Comparison of ENCODE assay signal across 24 cellular contexts in the genomic region with DNA sequence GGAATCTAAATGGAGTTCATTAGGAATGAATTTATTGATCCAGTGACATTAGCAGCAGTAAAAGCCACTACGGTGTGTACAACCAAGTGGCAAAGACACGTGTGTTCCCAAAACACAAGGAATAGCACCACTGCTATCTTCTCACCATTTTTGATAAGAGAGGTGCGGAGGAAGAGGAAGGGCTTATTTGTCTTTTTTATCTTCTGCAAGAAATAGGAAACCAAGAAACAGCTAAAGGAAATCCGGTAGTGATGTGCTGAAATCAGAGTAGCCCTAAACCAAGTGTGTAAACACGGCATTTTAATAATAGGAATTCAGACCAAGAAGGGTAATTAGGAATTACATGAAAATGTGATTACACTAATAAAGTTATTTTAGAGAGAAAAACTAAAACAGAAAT. TPM values are rescaled to one million over a fixed set of nuclear protein-coding genes. Genes with fewer than 3 reads are reported as not detected.
DNase-seq lines count a peak whose midpoint lies in the region; ATAC-seq and TF ChIP-seq lines count a peak whose summit lies in the region.
"Had no signal": no experiment of that assay in that cellular context is flagged by ENCODE, and none has a peak within 500 bp of the region (broad histone marks: within the 10 kb centered on the region; RNA-seq: fewer than 3 reads in every experiment).

No MANE protein-coding gene starts in this region.

- no peaks in the 10 kb centered on the region for H4K20me1 ChIP-seq in BLaER1

- H3K4me3 Mint-ChIP-seq in CD8-positive, alpha-beta T cell, result peak overlapping the region; percentile 36
- peak overlapping the region; percentile 46 for H3K4me3 Mint-ChIP-seq in activated T-helper 17 cell treated with anti-CD3 and anti-CD28 coated beads, Interleukin-2, amount 50 U/mL, for 72 hours
- H3K4me3 Mint-ChIP-seq in memory B cell (peak overlapping the region; percentile 4), glutamatergic neuron (ENCODE audit: unreplicated experiment) (no peak overlapping the region)
- H3K4me3 Mint-ChIP-seq: IgD-negative memory B cell had no signal

- H3K4me1 ChIP-seq in BLaER1 (peaks cover 8% of the 10 kb centered on the region), psoas muscle (no peaks in the 10 kb centered on the region)
- peaks cover 16% of the 10 kb centered on the region for H3K4me1 ChIP-seq in CD8-positive, alpha-beta T cell (ENCODE audit: insufficient read depth, low read length)
- H3K4me1 ChIP-seq: body of pancreas, left lung, parathyroid adenoma, thyroid gland had no signal

- no peak for TF ChIP-seq CTCF in CD8-positive, alpha-beta T cell (IDR thresholded peaks at IDR 0.05)
- TF ChIP-seq CTCF in glutamatergic neuron (IDR thresholded peaks at IDR 0.05; ENCODE audit: partially characterized antibody, unreplicated experiment), result no peak
- no peak for TF ChIP-seq CTCF in psoas muscle (IDR thresholded peaks at IDR 0.05)

- peaks cover 2% of the 10 kb centered on the region for H3K9me3 Mint-ChIP-seq in CD8-positive, alpha-beta T cell
- no peaks in the 10 kb centered on the region for H3K9me3 Mint-ChIP-seq in activated T-helper 17 cell treated with anti-CD3 and anti-CD28 coated beads, Interleukin-2, amount 50 U/mL, for 72 hours
- no peaks in the 10 kb centered on the region for H3K9me3 Mint-ChIP-seq in memory B cell
- H3K9me3 Mint-ChIP-seq in glutamatergic neuron (ENCODE audit: unreplicated experiment), result no peaks in the 10 kb centered on the region

- intact Hi-C loops in CD8-positive, alpha-beta T cell (cut with DNase I, micrococcal nuclease), result no loop called here
- intact Hi-C loops in psoas muscle (cut with DNase I), result no loop called here

- CTCF ChIA-PET in CD8-positive, alpha-beta T cell (lab: Charles Lee), result interaction anchor here (0.7 kb wide), 2 partner anchors 479 to 628 kb away, joined by 3 to 4 read pairs; no protein-coding TSS in a partner anchor

- H3K27ac ChIP-seq in BLaER1 (no peak overlapping the region), psoas muscle (no peak overlapping the region)
- no peak overlapping the region for H3K27ac ChIP-seq in CD8-positive, alpha-beta T cell (ENCODE audit: low read depth, low read length)
- H3K27ac ChIP-seq: body of pancreas, hepatocyte, left lung, parathyroid adenoma, right lobe of liver, thyroid gland had no signal

- H3K9me3 ChIP-seq in BLaER1 (no peaks in the 10 kb centered on the region), psoas muscle (no peaks in the 10 kb centered on the region)
- H3K9me3 ChIP-seq in CD8-positive, alpha-beta T cell (ENCODE audit: low read length), result no peaks in the 10 kb centered on the region
- H3K9me3 ChIP-seq: body of pancreas, left lung, right lobe of liver, thyroid gland had no signal

- H3K27me3 Mint-ChIP-seq in CD8-positive, alpha-beta T cell (ENCODE audit: low read depth), result no peaks in the 10 kb centered on the region
- no peaks in the 10 kb centered on the region for H3K27me3 Mint-ChIP-seq in activated T-helper 17 cell treated with anti-CD3 and anti-CD28 coated beads, Interleukin-2, amount 50 U/mL, for 72 hours
- H3K27me3 Mint-ChIP-seq in memory B cell (peaks cover 5% of the 10 kb centered on the region), glutamatergic neuron (ENCODE audit: unreplicated experiment) (peaks cover 6% of the 10 kb centered on the region)

- H3K36me3 ChIP-seq in BLaER1, result no peaks in the 10 kb centered on the region
- no peaks in the 10 kb centered on the region for H3K36me3 ChIP-seq in CD8-positive, alpha-beta T cell (ENCODE audit: insufficient read depth, low read length)
- H3K36me3 ChIP-seq in psoas muscle (ENCODE audit: insufficient read depth in 1 of 2, low read depth in 1 of 2), result no peaks in the 10 kb centered on the region
- H3K36me3 ChIP-seq: left lung, right lobe of liver, thyroid gland had no signal

- peak overlapping the region; percentile 12; the same call in 1 of the 2 replicates for H3K4me2 ChIP-seq in BLaER1
- H3K4me2 ChIP-seq: hepatocyte had no signal

- H3K27ac Mint-ChIP-seq in CD8-positive, alpha-beta T cell, result peak overlapping the region; percentile 49
- peak overlapping the region; percentile 4 for H3K27ac Mint-ChIP-seq in activated T-helper 17 cell treated with anti-CD3 and anti-CD28 coated beads, Interleukin-2, amount 50 U/mL, for 72 hours
- H3K27ac Mint-ChIP-seq in memory B cell (no peak overlapping the region), glutamatergic neuron (ENCODE audit: unreplicated experiment) (no peak overlapping the region)
- H3K27ac Mint-ChIP-seq: IgD-negative memory B cell had no signal

- no peaks in the 10 kb centered on the region for H3K36me3 Mint-ChIP-seq in CD8-positive, alpha-beta T cell
- no peaks in the 10 kb centered on the region for H3K36me3 Mint-ChIP-seq in activated T-helper 17 cell treated with anti-CD3 and anti-CD28 coated beads, Interleukin-2, amount 50 U/mL, for 72 hours (ENCODE audit: low read depth)
- no peaks in the 10 kb centered on the region for H3K36me3 Mint-ChIP-seq in memory B cell
- H3K36me3 Mint-ChIP-seq in glutamatergic neuron (ENCODE audit: unreplicated experiment), result no peaks in the 10 kb centered on the region
- H3K36me3 Mint-ChIP-seq: naive B cell had no signal

- H3K4me3 ChIP-seq in BLaER1 (no peak overlapping the region), psoas muscle (no peak overlapping the region)
- H3K4me3 ChIP-seq in CD8-positive, alpha-beta T cell (ENCODE audit: low read depth, low read length), result no peak overlapping the region
- H3K4me3 ChIP-seq: body of pancreas, hepatocyte, left lung, right lobe of liver, thyroid gland had no signal

- H3K27me3 ChIP-seq in BLaER1 (no peaks in the 10 kb centered on the region), psoas muscle (ENCODE audit: insufficient read depth in 3 of 3, low read length in 2 of 3) (peaks cover 0 to 8% (median 0%) of the 10 kb centered on the region in 3 donors)
- no peaks in the 10 kb centered on the region for H3K27me3 ChIP-seq in CD8-positive, alpha-beta T cell (ENCODE audit: insufficient read depth, low read length)
- H3K27me3 ChIP-seq: body of pancreas, hepatocyte, right lobe of liver, thyroid gland had no signal

- peaks cover 19% of the 10 kb centered on the region for H3K4me1 Mint-ChIP-seq in CD8-positive, alpha-beta T cell (ENCODE audit: low read depth)
- H3K4me1 Mint-ChIP-seq in activated T-helper 17 cell treated with anti-CD3 and anti-CD28 coated beads, Interleukin-2, amount 50 U/mL, for 72 hours, result peaks cover 9% of the 10 kb centered on the region
- peaks cover 4% of the 10 kb centered on the region for H3K4me1 Mint-ChIP-seq in memory B cell
- no peaks in the 10 kb centered on the region for H3K4me1 Mint-ChIP-seq in glutamatergic neuron (ENCODE audit: low read depth, unreplicated experiment)

- DNase-seq in CD8-positive, alpha-beta T cell, result no peak
- DNase-seq in memory B cell (ENCODE audit: low spot score in 2 of 2) (no peak), glutamatergic neuron (no peak), psoas muscle (no peak)
- DNase-seq: body of pancreas; foreskin melanocyte; GOT3; left lung; naive B cell; NCI-H1417 treated with DMSO at 0.1 percent for 48 hours; NCI-H2081 treated with DMSO at 0.1 percent for 48 hours; OCI-M1; right lobe of liver; stimulated activated CD4-positive, alpha-beta T cell treated with anti-CD3 and anti-CD28 coated beads, Interleukin-4, amount 100 ng/mL, for 4 hours; stimulated activated naive CD4-positive, alpha-beta T cell treated with Interleukin-2 at 50 U/mL for 16 hours; thyroid gland had no signal

- POLR2A ChIA-PET in CD8-positive, alpha-beta T cell (lab: Charles Lee), result interaction anchor here (0.6 to 1.5 kb wide), 5 partner anchors 8 to 173 kb away, joined by 3 to 6 read pairs (median 3); no protein-coding TSS in a partner anchor

- 62 to 68% (median 65%) methylated on average over 5 of the region's 5 CpGs for WGBS in psoas muscle, 3 donors

- no peak overlapping the region for H3K9ac ChIP-seq in BLaER1
- H3K9ac ChIP-seq: parathyroid adenoma had no signal

- peak; percentile 29 for ATAC-seq in CD8-positive, alpha-beta T cell
- ATAC-seq in activated T-helper 17 cell treated with anti-CD3 and anti-CD28 coated beads, Interleukin-2, amount 50 U/mL, for 72 hours (replicated peaks), result no peak
- ATAC-seq in memory B cell (ENCODE audit: low read depth) (no peak), GM18858 (IDR thresholded peaks at IDR 0.05; ENCODE audit: unreplicated experiment) (no peak), psoas muscle (no peak)
- ATAC-seq: body of pancreas, esophagus mucosa, left lung, Right ventricle myocardium inferior had no signal

RNA-seq across cellular contexts. Expression of a gene that starts 9.1 kb away (rescaled TPM):
- total RNA-seq in CD8-positive, alpha-beta T cell, result 1 to 10 TPM; 3.3 to 3.7 TPM
- total RNA-seq in activated T-helper 17 cell treated with anti-CD3 and anti-CD28 coated beads, Interleukin-2, amount 50 U/mL, for 72 hours, result 10 to 100 TPM; 15.0 to 16.4 TPM
- total RNA-seq in glutamatergic neuron (ENCODE audit: unreplicated experiment), result 8.8 TPM
- total RNA-seq in psoas muscle, result 1 to 10 TPM; 6.7 to 8.5 (median 7.4) TPM
- polyA plus RNA-seq in psoas muscle, result 10 to 100 TPM in 1 of 3 donors, 1 to 10 TPM in 2; 6.0 to 15.7 (median 8.0) TPM

Comparison
In these comparisons a context has a peak if more than half of its experiments do, and no peak if none do; other contexts are left out.
1. H3K27ac Mint-ChIP-seq: peak in CD8-positive, alpha-beta T cell (single experiment) and activated T-helper 17 cell treated with anti-CD3 and anti-CD28 coated beads, Interleukin-2, amount 50 U/mL, for 72 hours (single experiment); none in memory B cell (single experiment) and glutamatergic neuron (single experiment).